ENCODE assay signal across 8 cellular contexts in genomic region chr10:73781879-73782748, GRCh38. TPM values are rescaled to one million over a fixed set of nuclear protein-coding genes. Genes with fewer than 3 reads are reported as not detected.
DNase-seq lines count a peak whose midpoint lies in the region; ATAC-seq and TF ChIP-seq lines count a peak whose summit lies in the region.

Gene CHCHD1, plus strand, starts transcription at chr10:73782048. Its CDS starts 28 bp downstream, at chr10:73782076.

- H3K4me3 Mint-ChIP-seq in T-helper 17 cell, result peak within 1 kb of the TSS; percentile 100

- 0 to 1% (median 0%) methylated on average over 57 of the region's 57 CpGs for WGBS in psoas muscle, 3 donors
- under 1% methylated on average over 57 of the region's 57 CpGs for WGBS in urinary bladder

- peaks cover 2% of the 10 kb centered on the region for H3K36me3 Mint-ChIP-seq in T-helper 17 cell (ENCODE audit: low read depth)

- DNase-seq in GM04503 (ENCODE audit: low read depth) (peak; percentile 31), NCI-H1436 (lab: John Stamatoyannopoulos, UW) (peak; percentile 79), T-helper 17 cell (peak; percentile 82 to 86 (median 83)), amygdala (lab: John Stamatoyannopoulos, UW) (peak; percentile 49 to 93 (median 83)), left ventricle myocardium superior (peak; percentile 96), psoas muscle (peak; percentile 94 to 97)

- ATAC-seq in HG02588 (IDR thresholded peaks at IDR 0.05; ENCODE audit: unreplicated experiment) (peak; percentile 55), T-helper 17 cell (peak; percentile 70), left ventricle myocardium superior (peak; percentile 76), psoas muscle (peak; percentile 80 to 83 (median 82))

- H3K9me3 ChIP-seq in T-helper 17 cell (ENCODE audit: control insufficient read depth, low read length, poor library complexity, severe bottlenecking) (no peaks in the 10 kb centered on the region), psoas muscle (no peaks in the 10 kb centered on the region)

- H3K4me1 ChIP-seq in psoas muscle (peaks cover 48% of the 10 kb centered on the region), urinary bladder (ENCODE audit: insufficient read depth) (no peaks in the 10 kb centered on the region)

- H3K27me3 Mint-ChIP-seq in T-helper 17 cell, result no peaks in the 10 kb centered on the region

- H3K36me3 ChIP-seq in psoas muscle (ENCODE audit: insufficient read depth in 1 of 2, low read depth in 1 of 2), result peaks cover 6 to 34% of the 10 kb centered on the region in 2 donors
- H3K36me3 ChIP-seq in urinary bladder (ENCODE audit: insufficient read depth), result peaks cover 2% of the 10 kb centered on the region

- peak within 1 kb of the TSS; percentile 97 for H3K27ac Mint-ChIP-seq in T-helper 17 cell

- no peak for TF ChIP-seq CTCF in psoas muscle (IDR thresholded peaks at IDR 0.05)

- intact Hi-C loops in left ventricle myocardium superior (cut with micrococcal nuclease) (no loop called here), psoas muscle (cut with DNase I) (no loop called here)

- H3K4me3 ChIP-seq in psoas muscle (peak within 1 kb of the TSS; percentile 85), urinary bladder (ENCODE audit: low read depth, low read length) (peak within 1 kb of the TSS; percentile 77)

- peaks cover 46% of the 10 kb centered on the region for H3K4me1 Mint-ChIP-seq in T-helper 17 cell

- no peaks in the 10 kb centered on the region for H3K27me3 ChIP-seq in psoas muscle (ENCODE audit: insufficient read depth in 3 of 3, low read length in 2 of 3)

- H3K27ac ChIP-seq in psoas muscle, result peak within 1 kb of the TSS; percentile 92
- H3K27ac ChIP-seq in urinary bladder (ENCODE audit: low read depth), result peak within 1 kb of the TSS; percentile 87

RNA-seq across cellular contexts. Expression of gene CHCHD1, which starts in this region (rescaled TPM):
- total RNA-seq in T-helper 17 cell, result 1 to 10 TPM; 6.6 to 7.6 TPM
- 29.2 TPM for total RNA-seq in left ventricle myocardium superior
- total RNA-seq in psoas muscle, result 10 to 100 TPM; 19.9 to 30.9 (median 21.9) TPM
- polyA plus RNA-seq in psoas muscle, result 10 to 100 TPM; 66.9 to 98.7 (median 94.3) TPM
- 17.0 TPM for total RNA-seq in urinary bladder
- 46.9 TPM for polyA plus RNA-seq in urinary bladder

Comparison
In these comparisons a context has a peak if more than half of its experiments do, and no peak if none do; other contexts are left out.
1. Peak in every context shown above with its lines: DNase-seq, ATAC-seq, H3K4me3 ChIP-seq and H3K27ac ChIP-seq.
2. DNase-seq: peak in every context shown above with its lines; median percentile 96 in left ventricle myocardium superior; 96 in psoas muscle; 83 in T-helper 17 cell; 83 in amygdala; 79 in NCI-H1436; 31 in GM04503.